Comparison of ENCODE assay signal across 8 cellular contexts in genomic region chr1:146486300-146487014, GRCh38.
DNase-seq lines count a peak whose midpoint lies in the region; ATAC-seq and TF ChIP-seq lines count a peak whose summit lies in the region.
"Not testable (repeated sequence)": the region's sequence is repeated elsewhere in the genome, so short reads cannot be mapped to it uniquely, and the experiment has no call there.

No MANE protein-coding gene starts in this region.

- not testable (repeated sequence) for H3K4me1 ChIP-seq in body of pancreas; stomach smooth muscle (ENCODE audit: control insufficient read depth, insufficient read depth, low read length)

- not testable (repeated sequence) for DNase-seq in AG04449 (ENCODE audit: low read depth, low spot score)
- peak; percentile 42 for DNase-seq in HK-2 (ENCODE audit: unreplicated experiment)
- peak; percentile 42 for DNase-seq in SHP77 treated with DMSO at 0.1 percent for 48 hours (lab: John Stamatoyannopoulos, UW)
- peak; percentile 37 to 62 (median 48) for DNase-seq in body of pancreas
- peak; percentile 9 for DNase-seq in fibroblast of mammary gland (ENCODE audit: low read depth)
- peak; percentile 7 for DNase-seq in iris pigment epithelial cell (ENCODE audit: low read depth)
- peak; percentile 31 for DNase-seq in occipital lobe (lab: John Stamatoyannopoulos, UW)

- H3K4me3 ChIP-seq in AG04449 (ENCODE audit: low read depth, low read length): peak overlapping the region; percentile 30
- H3K4me3 ChIP-seq in body of pancreas: not testable (repeated sequence)
- peak overlapping the region; percentile 41 for H3K4me3 ChIP-seq in fibroblast of mammary gland (ENCODE audit: control insufficient read depth, low read depth, low read length)
- H3K4me3 ChIP-seq in stomach smooth muscle (ENCODE audit: low read length in 2 of 2): peak overlapping the region; percentile 50 to 69

- peak overlapping the region; percentile 69 to 71 for H3K9ac ChIP-seq in stomach smooth muscle (ENCODE audit: low read length in 2 of 2)

- WGBS in body of pancreas, 2 donors: 0 to 14% methylated on average over 1 to 21 of the region's 35 CpGs

- H3K27me3 ChIP-seq in body of pancreas; stomach smooth muscle (ENCODE audit: control insufficient read depth in 1 of 2, insufficient read depth in 2 of 2, low read length in 2 of 2): not testable (repeated sequence)

- ATAC-seq in body of pancreas: peak; percentile 87

- H3K9me3 ChIP-seq in body of pancreas; stomach smooth muscle (ENCODE audit: control insufficient read depth in 2 of 2, low read length in 2 of 2): not testable (repeated sequence)

- not testable (repeated sequence) for H3K36me3 ChIP-seq in body of pancreas (replicated peaks in 1 of 2; ENCODE audit: insufficient read depth in 1 of 2, low read depth in 2 of 2); stomach smooth muscle (ENCODE audit: control insufficient read depth in 2 of 2, insufficient read depth in 2 of 2, low read length in 2 of 2)

- intact Hi-C loops in body of pancreas (cut with DNase I): not testable (repeated sequence)

- H3K27ac ChIP-seq in body of pancreas (peak overlapping the region in 3 of 4 donors; percentile 34 to 67 (median 56)), stomach smooth muscle (ENCODE audit: low read length) (peak overlapping the region; percentile 58)

- POLR2A ChIA-PET in AG04449 (lab: Yijun Ruan, JAX): not testable (repeated sequence)

- TF ChIP-seq POLR2A in body of pancreas (IDR thresholded peaks at IDR 0.05): peak in 2 of 3 donors; percentile 47

- not testable (repeated sequence) for TF ChIP-seq CTCF in AG04449 (IDR thresholded peaks at IDR 0.05; ENCODE audit: insufficient read depth, low read length, missing control alignments); body of pancreas (IDR thresholded peaks at IDR 0.05); fibroblast of mammary gland (conservative IDR thresholded peaks at IDR 0.05; ENCODE audit: control insufficient read depth, insufficient read depth, low read depth, low read length)

- CTCF ChIA-PET in AG04449 (lab: Yijun Ruan, JAX): not testable (repeated sequence)
